In the genomic region with DNA sequence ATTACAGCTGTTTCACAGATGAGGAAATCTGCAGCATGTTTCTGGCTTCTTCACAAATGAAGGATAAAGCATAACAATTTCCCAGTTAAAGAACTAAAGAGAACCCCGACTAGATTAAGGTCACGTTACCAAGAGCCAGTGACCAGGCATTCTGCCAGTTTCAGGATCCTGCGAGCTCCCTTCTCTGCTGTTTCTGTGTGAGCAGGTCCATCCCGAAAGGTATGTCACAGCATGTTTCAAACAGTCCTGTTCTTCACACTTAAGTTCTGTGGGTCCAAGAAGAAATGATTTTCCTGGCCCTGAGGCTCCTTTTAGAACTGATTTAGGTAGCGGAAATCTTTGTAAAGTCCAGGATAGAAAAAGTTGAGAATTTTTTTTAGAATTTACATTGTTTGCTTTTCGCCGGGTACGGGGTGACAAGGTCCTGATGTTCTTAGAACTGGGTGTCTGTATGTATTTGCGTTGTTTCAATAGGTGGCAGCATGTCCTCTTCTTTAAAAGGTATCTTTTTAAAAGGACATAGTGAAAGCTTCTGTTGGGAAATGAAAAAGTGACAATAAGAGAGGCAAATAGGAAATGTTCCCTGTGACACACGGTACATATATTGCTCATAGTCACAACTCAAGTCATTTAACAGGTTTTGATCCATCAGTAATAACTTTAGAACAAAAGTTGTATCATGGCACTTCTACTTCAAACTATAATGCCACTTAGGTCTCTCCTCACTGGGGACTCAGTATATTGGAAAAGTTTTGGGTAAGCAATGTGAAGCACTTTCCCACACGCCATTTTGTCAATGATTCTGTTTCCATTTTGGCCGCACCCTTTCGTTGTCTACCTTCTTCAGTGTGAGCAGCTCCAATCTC, we compare ENCODE assay signal across 1 cellular context.
A peak's percentile ranks its signal among the peaks of the same experiment; 100 is the strongest.
TF ChIP-seq lines count a peak whose summit lies in the region.

No MANE protein-coding gene starts in this region.

TF ChIP-seq in H1, 55 proteins besides CTCF, POLR2A, EP300 and RAD21:
- TF ChIP-seq YY1 (IDR thresholded peaks at IDR 0.05; ENCODE audit: low read depth, low read length), result peak; percentile 35; the same call in 1 of the 2 replicates
- TF ChIP-seq SRF (IDR thresholded peaks at IDR 0.05; ENCODE audit: low read depth, low read length), result no peak
